ENCODE assay signal across 8 cellular contexts in genomic region chr11:59611570-59612565, GRCh38. TPM values are rescaled to one million over a fixed set of nuclear protein-coding genes. Genes with fewer than 3 reads are reported as not detected.
DNase-seq lines count a peak whose midpoint lies in the region; ATAC-seq, FAIRE-seq and TF ChIP-seq lines count a peak whose summit lies in the region.

No MANE protein-coding gene starts in this region.

- no peak overlapping the region for H2AFZ ChIP-seq in astrocyte (ENCODE audit: low read depth, low read length)

- TF ChIP-seq CTCF in astrocyte (IDR thresholded peaks at IDR 0.05; ENCODE audit: insufficient read depth, low read depth, low read length) (no peak), left lung (IDR thresholded peaks at IDR 0.05) (no peak)

- FAIRE-seq in astrocyte (lab: Jason Lieb, UNC) (no peak), GM12891 (lab: Jason Lieb, UNC) (no peak)

- H3K4me2 ChIP-seq in astrocyte (ENCODE audit: low read length) = peak overlapping the region; percentile 5

- ATAC-seq in GM21825 (IDR thresholded peaks at IDR 0.05; ENCODE audit: unreplicated experiment) (no peak), left lung (no peak)

- peaks cover 36 to 84% (median 62%) of the 10 kb centered on the region in 4 donors for H3K4me1 Mint-ChIP-seq in CD4-positive, alpha-beta memory T cell
- peaks cover 43% of the 10 kb centered on the region for H3K4me1 Mint-ChIP-seq in astrocyte (ENCODE audit: low read depth, unreplicated experiment)
- peaks cover 37% of the 10 kb centered on the region for H3K4me1 Mint-ChIP-seq in activated T-helper 2 cell treated with anti-CD3 and anti-CD28 coated beads, Interferon-gamma antibody, Interleukin-2, Interleukin-4, amounts not matched to agents 10 μg/mL and 5 μg/mL and 100 μg/mL, durations not matched to agents 14 hours and 24 hours and 36 hours (ENCODE audit: low read depth)

- H3K9me3 Mint-ChIP-seq in CD4-positive, alpha-beta memory T cell = peaks cover 0 to 2% (median 0%) of the 10 kb centered on the region in 8 donors
- H3K9me3 Mint-ChIP-seq in astrocyte (ENCODE audit: unreplicated experiment) = no peaks in the 10 kb centered on the region
- H3K9me3 Mint-ChIP-seq in activated T-helper 2 cell treated with anti-CD3 and anti-CD28 coated beads, Interferon-gamma antibody, Interleukin-2, Interleukin-4, amounts not matched to agents 10 μg/mL and 5 μg/mL and 100 μg/mL, durations not matched to agents 14 hours and 24 hours and 36 hours = no peaks in the 10 kb centered on the region

- H3K9ac ChIP-seq in astrocyte (ENCODE audit: low read length) (no peak overlapping the region), mucosa of rectum (ENCODE audit: low read depth in 1 of 2, low read length in 2 of 2) (peak overlapping the region in 1 of 2 donors; percentile 20)

- no peak for TF ChIP-seq POLR2A in GM12891 (IDR thresholded peaks at IDR 0.05; ENCODE audit: low read depth, low read length)

- peaks cover 28 to 65% of the 10 kb centered on the region in 2 donors for H3K36me3 Mint-ChIP-seq in CD4-positive, alpha-beta memory T cell
- H3K36me3 Mint-ChIP-seq in astrocyte (ENCODE audit: low read depth, unreplicated experiment) = peaks cover 14% of the 10 kb centered on the region
- H3K36me3 Mint-ChIP-seq in activated T-helper 2 cell treated with anti-CD3 and anti-CD28 coated beads, Interferon-gamma antibody, Interleukin-2, Interleukin-4, amounts not matched to agents 10 μg/mL and 5 μg/mL and 100 μg/mL, durations not matched to agents 14 hours and 24 hours and 36 hours (ENCODE audit: low read depth) = peaks cover 63% of the 10 kb centered on the region

- H3K4me1 ChIP-seq in CD4-positive, alpha-beta memory T cell (ENCODE audit: insufficient read depth, low read length) = peaks cover 45% of the 10 kb centered on the region
- H3K4me1 ChIP-seq in astrocyte (ENCODE audit: insufficient read depth, low read length) = peaks cover 15% of the 10 kb centered on the region
- H3K4me1 ChIP-seq in mucosa of rectum (ENCODE audit: control insufficient read depth in 2 of 2, insufficient read depth in 2 of 2, low read length in 2 of 2) = peaks cover 27 to 37% of the 10 kb centered on the region in 2 donors
- peaks cover 23 to 44% of the 10 kb centered on the region in 2 donors for H3K4me1 ChIP-seq in left lung

- H3K27me3 ChIP-seq in CD4-positive, alpha-beta memory T cell (ENCODE audit: insufficient read depth, low read length) = no peaks in the 10 kb centered on the region
- no peaks in the 10 kb centered on the region for H3K27me3 ChIP-seq in astrocyte (ENCODE audit: insufficient read depth, low read length)
- H3K27me3 ChIP-seq in mucosa of rectum (ENCODE audit: control insufficient read depth in 2 of 2, insufficient read depth in 2 of 2, low read length in 2 of 2) = no peaks in the 10 kb centered on the region
- H3K27me3 ChIP-seq in left lung = no peaks in the 10 kb centered on the region

- H3K36me3 ChIP-seq in CD4-positive, alpha-beta memory T cell (ENCODE audit: insufficient read depth, low read length) = peaks cover 35% of the 10 kb centered on the region
- H3K36me3 ChIP-seq in astrocyte (ENCODE audit: insufficient read depth, low read length) (peaks cover 35% of the 10 kb centered on the region), mucosa of rectum (ENCODE audit: control insufficient read depth in 2 of 2, insufficient read depth in 2 of 2, low read length in 2 of 2) (peaks cover 33 to 35% of the 10 kb centered on the region in 2 donors), left lung (peaks cover 0 to 39% of the 10 kb centered on the region in 2 donors)

- no peak overlapping the region for H3K27ac ChIP-seq in CD4-positive, alpha-beta memory T cell (ENCODE audit: low read depth, low read length)
- H3K27ac ChIP-seq in astrocyte (ENCODE audit: low read depth, low read length) (no peak overlapping the region), mucosa of rectum (ENCODE audit: low read depth in 2 of 2, low read length in 2 of 2) (peak overlapping the region; percentile 74 to 79), left lung (peak overlapping the region in 1 of 2 donors; percentile 0)

- peaks cover 72% of the 10 kb centered on the region for H3K79me2 ChIP-seq in astrocyte (ENCODE audit: insufficient read depth, low read length)

- no peaks in the 10 kb centered on the region for H3K27me3 Mint-ChIP-seq in CD4-positive, alpha-beta memory T cell
- no peaks in the 10 kb centered on the region for H3K27me3 Mint-ChIP-seq in astrocyte (ENCODE audit: low read depth, unreplicated experiment)
- no peaks in the 10 kb centered on the region for H3K27me3 Mint-ChIP-seq in activated T-helper 2 cell treated with anti-CD3 and anti-CD28 coated beads, Interferon-gamma antibody, Interleukin-2, Interleukin-4, amounts not matched to agents 10 μg/mL and 5 μg/mL and 100 μg/mL, durations not matched to agents 14 hours and 24 hours and 36 hours (ENCODE audit: low read depth)

- POLR2A ChIA-PET in CD4-positive, alpha-beta memory T cell (lab: Charles Lee; ENCODE audit: partially characterized antibody) = interaction anchor here (1.2 to 7.8 kb wide), 4 partner anchors 12 to 57 kb away, joined by 3 to 61 read pairs (median 6); partner anchors contain the start of gene PATL1

- H3K4me3 ChIP-seq in CD4-positive, alpha-beta memory T cell (ENCODE audit: low read length in 2 of 2) = no peak overlapping the region
- no peak overlapping the region for H3K4me3 ChIP-seq in astrocyte (ENCODE audit: insufficient read depth, low read depth, low read length)
- peak overlapping the region; percentile 8 to 28 for H3K4me3 ChIP-seq in mucosa of rectum (ENCODE audit: low read length in 2 of 2)
- no peak overlapping the region for H3K4me3 ChIP-seq in left lung

- peak overlapping the region in 6 of 8 donors; percentile 1 to 99 (median 33) for H3K4me3 Mint-ChIP-seq in CD4-positive, alpha-beta memory T cell
- H3K4me3 Mint-ChIP-seq in astrocyte (ENCODE audit: unreplicated experiment) = peak overlapping the region; percentile 28
- H3K4me3 Mint-ChIP-seq in activated T-helper 2 cell treated with anti-CD3 and anti-CD28 coated beads, Interferon-gamma antibody, Interleukin-2, Interleukin-4, amounts not matched to agents 10 μg/mL and 5 μg/mL and 100 μg/mL, durations not matched to agents 14 hours and 24 hours and 36 hours (ENCODE audit: low read depth) = no peak overlapping the region

- H3K9me3 ChIP-seq in CD4-positive, alpha-beta memory T cell (ENCODE audit: control insufficient read depth in 1 of 2, low read length in 2 of 2) = no peaks in the 10 kb centered on the region
- H3K9me3 ChIP-seq in astrocyte (ENCODE audit: insufficient read depth, low read depth, low read length) (no peaks in the 10 kb centered on the region), mucosa of rectum (ENCODE audit: control insufficient read depth in 2 of 2, low read length in 2 of 2) (no peaks in the 10 kb centered on the region), left lung (no peaks in the 10 kb centered on the region)

- CTCF ChIA-PET in CD4-positive, alpha-beta memory T cell (lab: Charles Lee; ENCODE audit: partially characterized antibody) = interaction anchor here (0.6 to 0.9 kb wide), 2 partner anchors 33 to 75 kb away, joined by 3 to 4 read pairs; no protein-coding TSS in a partner anchor

- DNase-seq in CD4-positive, alpha-beta memory T cell = no peak
- DNase-seq in NCI-H1092 (lab: John Stamatoyannopoulos, UW) (peak; percentile 51), astrocyte (ENCODE audit: low read depth) (peak; percentile 26), GM12891 (ENCODE audit: insufficient read length, low spot score) (no peak), left lung (no peak)
- DNase-seq in activated T-helper 2 cell treated with anti-CD3 and anti-CD28 coated beads, Interferon-gamma antibody, Interleukin-2, Interleukin-4, amounts not matched to agents 10 μg/mL and 5 μg/mL and 100 μg/mL, durations not matched to agents 14 hours and 24 hours and 36 hours (ENCODE audit: low spot score) = no peak

- peaks cover 73% of the 10 kb centered on the region for H4K20me1 ChIP-seq in astrocyte (ENCODE audit: insufficient read depth, low read length)

- intact Hi-C loops in CD4-positive, alpha-beta memory T cell (cut with micrococcal nuclease) = no loop called here
- intact Hi-C loops in activated T-helper 2 cell treated with anti-CD3 and anti-CD28 coated beads, Interferon-gamma antibody, Interleukin-2, Interleukin-4, amounts not matched to agents 10 μg/mL and 5 μg/mL and 100 μg/mL, durations not matched to agents 14 hours and 24 hours and 36 hours (cut with micrococcal nuclease) = no loop called here
- intact Hi-C loops in left lung (cut with DNase I) = no loop called here

- peak overlapping the region in 4 of 7 donors; percentile 52 to 83 (median 70) for H3K27ac Mint-ChIP-seq in CD4-positive, alpha-beta memory T cell
- H3K27ac Mint-ChIP-seq in astrocyte (ENCODE audit: unreplicated experiment) = peak overlapping the region; percentile 14
- H3K27ac Mint-ChIP-seq in activated T-helper 2 cell treated with anti-CD3 and anti-CD28 coated beads, Interferon-gamma antibody, Interleukin-2, Interleukin-4, amounts not matched to agents 10 μg/mL and 5 μg/mL and 100 μg/mL, durations not matched to agents 14 hours and 24 hours and 36 hours = no peak overlapping the region

TF ChIP-seq in GM12891, 5 proteins besides CTCF, POLR2A, EP300 and RAD21:
- TF ChIP-seq POU2F2 (IDR thresholded peaks at IDR 0.05; ENCODE audit: low read depth, low read length) (no peak), POLR2AphosphoS5 (IDR thresholded peaks at IDR 0.05; ENCODE audit: low read depth, low read length) (no peak), PAX5 (IDR thresholded peaks at IDR 0.05; ENCODE audit: insufficient read depth, low read length, severe bottlenecking) (no peak), TAF1 (IDR thresholded peaks at IDR 0.05; ENCODE audit: low read depth, low read length) (no peak), SPI1 (IDR thresholded peaks at IDR 0.05; ENCODE audit: low read depth, low read length) (no peak)

RNA-seq across cellular contexts. Expression of gene OSBP, which starts 3.7 kb away (rescaled TPM):
- 10 to 100 TPM; 55.3 to 55.6 TPM for total RNA-seq in CD4-positive, alpha-beta memory T cell
- 10 to 100 TPM; 17.4 to 41.5 TPM for polyA plus RNA-seq in CD4-positive, alpha-beta memory T cell
- total RNA-seq in astrocyte = 48.6 and 52.0 TPM in 2 replicates
- 17.7 TPM for polyA plus RNA-seq in GM12891 (2012; ENCODE audit: low read depth, missing spikeins)
- 42.8 and 43.4 TPM in 2 replicates for total RNA-seq in activated T-helper 2 cell treated with anti-CD3 and anti-CD28 coated beads, Interferon-gamma antibody, Interleukin-2, Interleukin-4, amounts not matched to agents 10 μg/mL and 5 μg/mL and 100 μg/mL, durations not matched to agents 14 hours and 24 hours and 36 hours
- 10 to 100 TPM; 39.4 to 40.8 TPM for total RNA-seq in left lung

RNA-seq across cellular contexts. Expression of gene PATL1, which starts 57.0 kb away (rescaled TPM):
- 10 to 100 TPM; 45.3 to 45.5 TPM for total RNA-seq in CD4-positive, alpha-beta memory T cell
- 1 to 10 TPM; 2.6 to 8.7 TPM for polyA plus RNA-seq in CD4-positive, alpha-beta memory T cell
- total RNA-seq in astrocyte (37.3 and 38.1 TPM in 2 replicates), left lung (10 to 100 TPM; 27.8 to 42.6 TPM)
- 26.1 TPM for polyA plus RNA-seq in GM12891 (2012; ENCODE audit: low read depth, missing spikeins)
- total RNA-seq in activated T-helper 2 cell treated with anti-CD3 and anti-CD28 coated beads, Interferon-gamma antibody, Interleukin-2, Interleukin-4, amounts not matched to agents 10 μg/mL and 5 μg/mL and 100 μg/mL, durations not matched to agents 14 hours and 24 hours and 36 hours = 69.0 and 71.2 TPM in 2 replicates

Comparison
In these comparisons a context has a peak if more than half of its experiments do, and no peak if none do; other contexts are left out.
1. DNase-seq: peak in NCI-H1092 (single experiment) and astrocyte (single experiment); none in CD4-positive, alpha-beta memory T cell (0 of 5), GM12891 (single experiment), activated T-helper 2 cell treated with anti-CD3 and anti-CD28 coated beads, Interferon-gamma antibody, Interleukin-2, Interleukin-4, amounts not matched to agents 10 μg/mL and 5 μg/mL and 100 μg/mL, durations not matched to agents 14 hours and 24 hours and 36 hours (single experiment) and left lung (0 of 2).
2. H3K27ac ChIP-seq: peak in mucosa of rectum (2 of 2); none in CD4-positive, alpha-beta memory T cell (single experiment) and astrocyte (single experiment).
3. H3K4me3 ChIP-seq: peak in mucosa of rectum (2 of 2); none in CD4-positive, alpha-beta memory T cell (0 of 2), astrocyte (single experiment) and left lung (0 of 2).